8 cellular contexts compared by ENCODE assay signal in genomic region chr7:51315393-51316261, GRCh38. TPM values are rescaled to one million over a fixed set of nuclear protein-coding genes. Genes with fewer than 3 reads are reported as not detected.
A peak's percentile ranks its signal among the peaks of the same experiment; 100 is the strongest.
DNase-seq lines count a peak whose midpoint lies in the region; ATAC-seq and TF ChIP-seq lines count a peak whose summit lies in the region.

No MANE protein-coding gene starts in this region.

- H3K36me3 ChIP-seq in liver (ENCODE audit: control insufficient read depth in 4 of 4, insufficient read depth in 3 of 4, low read depth in 1 of 4, low read length in 3 of 4) = no peaks in the 10 kb centered on the region

- peak in 1 of 2 donors; percentile 45 for TF ChIP-seq RAD21 in liver (IDR thresholded peaks at IDR 0.05)

- peak overlapping the region; percentile 94 for H3K27ac ChIP-seq in caudate nucleus (ENCODE audit: low read depth, low read length)
- peak overlapping the region; percentile 97 for H3K27ac ChIP-seq in liver (ENCODE audit: low read depth in 1 of 2, low read length in 2 of 2)
- H3K27ac ChIP-seq in substantia nigra (ENCODE audit: low read depth, low read length, poor library complexity, severe bottlenecking) = peak overlapping the region; percentile 98

- in situ Hi-C loops in ACHN (cut with HindIII; ENCODE audit: low pct_ligation_motif_present, low pct_unique_long_range_greater_than_20kb, low sequenced_read_pairs) = no loop called here

- DNase-seq in ACHN = peak; percentile 92
- peak; percentile 59 for DNase-seq in HuH-7.5 (ENCODE audit: low spot score)
- peak in 35 of 61 donors; percentile 34 to 79 (median 57) for DNase-seq in caudate nucleus (lab: John Stamatoyannopoulos, UW)
- DNase-seq in substantia nigra (lab: John Stamatoyannopoulos, UW) = peak in 29 of 49 donors; percentile 8 to 77 (median 57)
- DNase-seq in NOMO-1 treated with DMSO at 0.1 percent for 48 hours (lab: John Stamatoyannopoulos, UW; ENCODE audit: unreplicated experiment) = no peak
- DNase-seq in T-helper 9 cell = no peak

- TF ChIP-seq CTCF in liver (IDR thresholded peaks at IDR 0.05; ENCODE audit: low read depth, low read length, missing input control) = no peak

- peaks cover 10 to 52% (median 44%) of the 10 kb centered on the region in 4 donors for H3K4me1 ChIP-seq in liver (ENCODE audit: control insufficient read depth in 4 of 4, insufficient read depth in 4 of 4, low read length in 3 of 4)

- peak overlapping the region; percentile 77 to 90 for H3K9ac ChIP-seq in liver (ENCODE audit: low read depth in 1 of 2, low read length in 2 of 2)

- no peaks in the 10 kb centered on the region for H3K27me3 ChIP-seq in liver (ENCODE audit: control insufficient read depth in 4 of 4, insufficient read depth in 4 of 4, low read length in 3 of 4)

- no peaks in the 10 kb centered on the region for H3K9me3 ChIP-seq in liver (ENCODE audit: control insufficient read depth in 4 of 4, low read length in 3 of 4)

- 3% methylated on average over 58 of the region's 58 CpGs for WGBS in liver

- ATAC-seq in GM19324 (IDR thresholded peaks at IDR 0.05; ENCODE audit: low FRiP score, unreplicated experiment) = no peak

- H3K4me3 ChIP-seq in liver (ENCODE audit: low read depth in 1 of 3, low read length in 3 of 3) = peak overlapping the region; percentile 77 to 90 (median 87)

TF ChIP-seq in liver, 16 proteins besides CTCF, POLR2A, EP300 and RAD21:
- TF ChIP-seq MAX (IDR thresholded peaks at IDR 0.05) = peak; percentile 28
- TF ChIP-seq ZBTB33 (IDR thresholded peaks at IDR 0.05) = no peak
- no peak for TF ChIP-seq EGR1 (IDR thresholded peaks at IDR 0.05; ENCODE audit: low read depth in 2 of 2)
- peak; percentile 71 for TF ChIP-seq SP1 (IDR thresholded peaks at IDR 0.05)
- TF ChIP-seq RXRA (IDR thresholded peaks at IDR 0.05) = peak; percentile 28 to 55
- no peak for TF ChIP-seq GABPA (IDR thresholded peaks at IDR 0.05 in 1 of 2, conservative IDR thresholded peaks at IDR 0.05 in 1 of 2)
- TF ChIP-seq TAF1 (conservative IDR thresholded peaks at IDR 0.05) = peak; percentile 12
- TF ChIP-seq REST (IDR thresholded peaks at IDR 0.05) = peak; percentile 38
- no peak for TF ChIP-seq NR2F2 (IDR thresholded peaks at IDR 0.05)
- peak; percentile 88 to 90 for TF ChIP-seq HNF4A (conservative IDR thresholded peaks at IDR 0.05)
- TF ChIP-seq ATF3 (IDR thresholded peaks at IDR 0.05) = no peak
- TF ChIP-seq JUND (IDR thresholded peaks at IDR 0.05) = peak; percentile 54 to 64
- no peak for TF ChIP-seq YY1 (IDR thresholded peaks at IDR 0.05)
- TF ChIP-seq HNF4G (IDR thresholded peaks at IDR 0.05) = peak; percentile 75
- TF ChIP-seq FOXA2 (IDR thresholded peaks at IDR 0.05) = no peak
- TF ChIP-seq FOXA1 (IDR thresholded peaks at IDR 0.05) = no peak
TF ChIP-seq in liver: peak in this region for 8.

RNA-seq across cellular contexts. Expression of gene COBL, which starts 1.0 kb away (rescaled TPM):
- total RNA-seq in liver = 10 to 100 TPM in 1 of 2 donors, 1 to 10 TPM in 1; 5.8 to 18.7 TPM
- polyA plus RNA-seq in liver = 10 to 100 TPM in 1 of 2 donors, 1 to 10 TPM in 1; 8.6 to 12.8 TPM

Comparison
In these comparisons a context has a peak if more than half of its experiments do, and no peak if none do; other contexts are left out.
1. DNase-seq: peak in ACHN (single experiment), HuH-7.5 (single experiment), caudate nucleus (35 of 61) and substantia nigra (29 of 49); none in NOMO-1 treated with DMSO at 0.1 percent for 48 hours (single experiment) and T-helper 9 cell (single experiment).
2. Peak in every context shown above with its lines, with median percentiles within 50 percentile points of each other: H3K27ac ChIP-seq.